23 cellular contexts compared by ENCODE assay signal in genomic region chr13:54859827-54860226, GRCh38.
DNase-seq lines count a peak whose midpoint lies in the region; ATAC-seq, FAIRE-seq and TF ChIP-seq lines count a peak whose summit lies in the region.
"Had no signal": no experiment of that assay in that cellular context is flagged by ENCODE, and none has a peak within 500 bp of the region (broad histone marks: within the 10 kb centered on the region; RNA-seq: fewer than 3 reads in every experiment).

No MANE protein-coding gene starts in this region.

- H3K79me2 ChIP-seq in keratinocyte (ENCODE audit: control insufficient read depth, insufficient read depth, low read length), result no peaks in the 10 kb centered on the region

- no peak overlapping the region for H2AFZ ChIP-seq in keratinocyte (ENCODE audit: control insufficient read depth, low read length)

- H3K4me1 ChIP-seq in keratinocyte (ENCODE audit: control insufficient read depth, extremely low read depth, insufficient read depth, low read length), result no peaks in the 10 kb centered on the region
- H3K4me1 ChIP-seq: A549, BLaER1 had no signal

- ATAC-seq in stimulated activated naive B cell treated with anti-CD40 and anti-IgM and Interleukin-4, amounts not matched to agents 10 μg/mL and 1 μg/mL and 100 μg/mL, for 72 hours (replicated peaks), result no peak
- ATAC-seq in HG03521 (IDR thresholded peaks at IDR 0.05; ENCODE audit: unreplicated experiment), result no peak
- ATAC-seq: A549; CD8-positive, alpha-beta T cell; GM12878; HepG2 had no signal

- no peaks in the 10 kb centered on the region for H3K9me3 ChIP-seq in keratinocyte (ENCODE audit: control insufficient read depth, low read depth, low read length)
- H3K9me3 ChIP-seq: A549, BLaER1 had no signal

- FAIRE-seq in bronchial epithelial cell (lab: Jason Lieb, UNC) (no peak), keratinocyte (lab: Jason Lieb, UNC) (no peak)
- FAIRE-seq: A549, GM12878, GM19239, H1, HepG2 had no signal

- H3K9me3 Mint-ChIP-seq in stimulated activated naive B cell treated with anti-CD40 and anti-IgM and Interleukin-4, amounts not matched to agents 10 μg/mL and 1 μg/mL and 100 μg/mL, for 72 hours, result peaks cover 5 to 12% of the 10 kb centered on the region in 2 donors

- H3K4me2 ChIP-seq in keratinocyte (ENCODE audit: control insufficient read depth, extremely low read depth, insufficient read depth, low read depth, low read length), result no peak overlapping the region
- H3K4me2 ChIP-seq: A549, BLaER1 had no signal

- H3K9ac ChIP-seq in keratinocyte (ENCODE audit: control insufficient read depth, extremely low read depth, insufficient read depth, low read length), result no peak overlapping the region
- H3K9ac ChIP-seq: BLaER1 had no signal

- H3K27me3 Mint-ChIP-seq in stimulated activated naive B cell treated with anti-CD40 and anti-IgM and Interleukin-4, amounts not matched to agents 10 μg/mL and 1 μg/mL and 100 μg/mL, for 72 hours, result no peaks in the 10 kb centered on the region
- H3K27me3 Mint-ChIP-seq: IgD-negative memory B cell had no signal

- no peaks in the 10 kb centered on the region for H3K9me1 ChIP-seq in keratinocyte (ENCODE audit: control insufficient read depth, extremely low read depth, insufficient read depth, low read length)

- H3K36me3 Mint-ChIP-seq in stimulated activated naive B cell treated with anti-CD40 and anti-IgM and Interleukin-4, amounts not matched to agents 10 μg/mL and 1 μg/mL and 100 μg/mL, for 72 hours, result no peaks in the 10 kb centered on the region
- H3K36me3 Mint-ChIP-seq: CD14-positive monocyte; CD8-positive, alpha-beta T cell; IgD-negative memory B cell had no signal

- H3K4me3 ChIP-seq in bronchial epithelial cell (ENCODE audit: low read depth, low read length), result no peak overlapping the region
- no peak overlapping the region for H3K4me3 ChIP-seq in keratinocyte (ENCODE audit: control insufficient read depth in 2 of 3, extremely low read depth in 1 of 3, insufficient read depth in 2 of 3, low read depth in 1 of 3, low read length in 3 of 3)
- H3K4me3 ChIP-seq: A549, BLaER1, GM12878 had no signal

- no peaks in the 10 kb centered on the region for H4K20me1 ChIP-seq in keratinocyte (ENCODE audit: control insufficient read depth, extremely low read depth, insufficient read depth, low read length)
- H4K20me1 ChIP-seq: BLaER1 had no signal

- H3K36me3 ChIP-seq in bronchial epithelial cell (ENCODE audit: control insufficient read depth, insufficient read depth, low read length) (no peaks in the 10 kb centered on the region), keratinocyte (ENCODE audit: control insufficient read depth in 2 of 2, extremely low read depth in 1 of 2, insufficient read depth in 2 of 2, low read length in 2 of 2) (no peaks in the 10 kb centered on the region)
- H3K36me3 ChIP-seq: BLaER1 had no signal

- dilution Hi-C loops in keratinocyte (cut with MboI; ENCODE audit: extremely low pct_ligation_motif_present, low sequenced_read_pairs), result no loop called here

- TF ChIP-seq CTCF in bronchial epithelial cell (IDR thresholded peaks at IDR 0.05; ENCODE audit: insufficient read depth, low read length, severe bottlenecking), result no peak
- TF ChIP-seq CTCF in keratinocyte (optimal IDR thresholded peaks at IDR 0.05 in 1 of 3, IDR thresholded peaks at IDR 0.05 in 1 of 3, conservative IDR thresholded peaks at IDR 0.05 in 1 of 3; ENCODE audit: extremely low read depth in 1 of 3, insufficient read depth in 2 of 3, low read length in 3 of 3), result no peak

- DNase-seq in HPDE6-E6E7 (ENCODE audit: extremely low spot score) (peak; percentile 13), OCI-M1 (lab: John Stamatoyannopoulos, UW) (peak; percentile 15), bronchial epithelial cell (ENCODE audit: low read depth) (peak; percentile 23), keratinocyte (ENCODE audit: low read depth, low spot score) (peak; percentile 21)
- no peak for DNase-seq in activated effector memory CD4-positive, alpha-beta T cell treated with Interleukin-2 at 50 U/mL for 16 hours
- no peak for DNase-seq in stimulated activated naive B cell treated with anti-CD40 and anti-IgM and Interleukin-4, amounts not matched to agents 10 μg/mL and 1 μg/mL and 100 μg/mL, for 72 hours
- DNase-seq: Calu3; CD8-positive, alpha-beta T cell; DMS53; DND-41; EL; H9; KBM-7 had no signal

- no peak overlapping the region for H3K4me3 Mint-ChIP-seq in stimulated activated naive B cell treated with anti-CD40 and anti-IgM and Interleukin-4, amounts not matched to agents 10 μg/mL and 1 μg/mL and 100 μg/mL, for 72 hours
- H3K4me3 Mint-ChIP-seq: CD14-positive monocyte; CD8-positive, alpha-beta T cell; H9; IgD-negative memory B cell had no signal

- H3K27me3 ChIP-seq in bronchial epithelial cell (ENCODE audit: control insufficient read depth, insufficient read depth, low read length) (no peaks in the 10 kb centered on the region), keratinocyte (ENCODE audit: control insufficient read depth, extremely low read depth, insufficient read depth, low read length) (no peaks in the 10 kb centered on the region)
- H3K27me3 ChIP-seq: BLaER1 had no signal

- no peaks in the 10 kb centered on the region for H3K4me1 Mint-ChIP-seq in stimulated activated naive B cell treated with anti-CD40 and anti-IgM and Interleukin-4, amounts not matched to agents 10 μg/mL and 1 μg/mL and 100 μg/mL, for 72 hours
- H3K4me1 Mint-ChIP-seq: CD14-positive monocyte, H9, IgD-negative memory B cell had no signal

- no peak overlapping the region for H3K27ac ChIP-seq in keratinocyte (ENCODE audit: control insufficient read depth, insufficient read depth, low read length)
- H3K27ac ChIP-seq: A549, BLaER1, HL-60 had no signal

- no peak overlapping the region for H3K27ac Mint-ChIP-seq in stimulated activated naive B cell treated with anti-CD40 and anti-IgM and Interleukin-4, amounts not matched to agents 10 μg/mL and 1 μg/mL and 100 μg/mL, for 72 hours
- H3K27ac Mint-ChIP-seq: CD14-positive monocyte; CD8-positive, alpha-beta T cell; H9; IgD-negative memory B cell had no signal

Comparison
In these comparisons a context has a peak if more than half of its experiments do, and no peak if none do; other contexts are left out.
1. DNase-seq: peak in HPDE6-E6E7 (single experiment), OCI-M1 (single experiment), bronchial epithelial cell (single experiment) and keratinocyte (single experiment); none in activated effector memory CD4-positive, alpha-beta T cell treated with Interleukin-2 at 50 U/mL for 16 hours (single experiment) and stimulated activated naive B cell treated with anti-CD40 and anti-IgM and Interleukin-4, amounts not matched to agents 10 μg/mL and 1 μg/mL and 100 μg/mL, for 72 hours (single experiment).